ENCODE assay signal across 19 cellular contexts in genomic region chr1:76300556-76300955, GRCh38.
"Had no signal": no experiment of that assay in that cellular context is flagged by ENCODE, and none has a peak within 500 bp of the region (broad histone marks: within the 10 kb centered on the region; RNA-seq: fewer than 3 reads in every experiment).

No MANE protein-coding gene starts in this region.

- ATAC-seq: left ventricle myocardium superior; right cardiac atrium; stimulated activated naive CD8-positive, alpha-beta T cell treated with anti-CD3 and anti-CD28 coated beads, Interleukin-15, Interleukin-2, amounts not matched to agents 100 U/mL and 50 U/mL, for 24 hours had no signal

- H3K4me1 ChIP-seq: prostate gland, tibial artery, uterus had no signal

- H3K27me3 Mint-ChIP-seq: activated B cell treated with CpG ODN at 0.5 μM for 24 hours; activated naive CD4-positive, alpha-beta T cell treated with anti-CD3 and anti-CD28 coated beads, Interleukin-2, amount 10 ng/mL, durations not matched to agents 7 days and 5 days; brain had no signal

- H3K27ac ChIP-seq: dorsolateral prefrontal cortex, prostate gland, tibial artery, uterus had no signal

- H3K27me3 ChIP-seq: dorsolateral prefrontal cortex, tibial artery, uterus had no signal

- H3K4me3 Mint-ChIP-seq: activated B cell treated with CpG ODN at 0.5 μM for 24 hours; activated CD4-positive, alpha-beta T cell treated with anti-CD3 and anti-CD28 coated beads, Interleukin-2, amount 10 ng/mL, durations not matched to agents 7 days and 5 days; activated naive CD4-positive, alpha-beta T cell treated with anti-CD3 and anti-CD28 coated beads, Interleukin-2, amount 10 ng/mL, durations not matched to agents 7 days and 5 days; brain; immature natural killer cell; neural crest cell had no signal

- H3K4me3 ChIP-seq: dorsolateral prefrontal cortex, prostate gland, tibial artery, uterus had no signal

- DNase-seq: activated B cell treated with CpG ODN at 0.5 μM for 24 hours; activated CD4-positive, alpha-beta T cell treated with anti-CD3 and anti-CD28 coated beads, Interleukin-2, amount 10 ng/mL, durations not matched to agents 7 days and 5 days; activated naive CD4-positive, alpha-beta T cell treated with anti-CD3 and anti-CD28 coated beads, Interleukin-2, amount 10 ng/mL, durations not matched to agents 7 days and 5 days; activated T-cell treated with anti-CD3 and anti-CD28 coated beads for 4 hours; caudate nucleus; dorsolateral prefrontal cortex; immature natural killer cell; kidney glomerular epithelial cell; left ventricle myocardium superior; right cardiac atrium; stimulated activated CD4-positive, alpha-beta T cell treated with anti-CD3 and anti-CD28 coated beads, Interleukin-2, amount 100 ng/mL, for 24 hours; stimulated activated naive CD8-positive, alpha-beta T cell treated with anti-CD3 and anti-CD28 coated beads, Interleukin-15, Interleukin-2, amounts not matched to agents 100 U/mL and 50 U/mL, for 24 hours; substantia nigra; T-helper 9 cell; tibial artery; uterus had no signal

- H3K4me1 Mint-ChIP-seq: activated B cell treated with CpG ODN at 0.5 μM for 24 hours, immature natural killer cell had no signal

- H3K9me3 Mint-ChIP-seq: activated B cell treated with CpG ODN at 0.5 μM for 24 hours; activated CD4-positive, alpha-beta T cell treated with anti-CD3 and anti-CD28 coated beads, Interleukin-2, amount 10 ng/mL, durations not matched to agents 7 days and 5 days; activated naive CD4-positive, alpha-beta T cell treated with anti-CD3 and anti-CD28 coated beads, Interleukin-2, amount 10 ng/mL, durations not matched to agents 7 days and 5 days; brain; neural crest cell had no signal

- H3K9me3 ChIP-seq: prostate gland, tibial artery, uterus had no signal

- H3K36me3 Mint-ChIP-seq: activated naive CD4-positive, alpha-beta T cell treated with anti-CD3 and anti-CD28 coated beads, Interleukin-2, amount 10 ng/mL, durations not matched to agents 7 days and 5 days; brain; immature natural killer cell had no signal

- H3K36me3 ChIP-seq: prostate gland, tibial artery, uterus had no signal

- H3K27ac Mint-ChIP-seq: activated B cell treated with CpG ODN at 0.5 μM for 24 hours; activated CD4-positive, alpha-beta T cell treated with anti-CD3 and anti-CD28 coated beads, Interleukin-2, amount 10 ng/mL, durations not matched to agents 7 days and 5 days; activated naive CD4-positive, alpha-beta T cell treated with anti-CD3 and anti-CD28 coated beads, Interleukin-2, amount 10 ng/mL, durations not matched to agents 7 days and 5 days; brain; immature natural killer cell had no signal
